ENCODE assay signal across 8 cellular contexts in the genomic region with DNA sequence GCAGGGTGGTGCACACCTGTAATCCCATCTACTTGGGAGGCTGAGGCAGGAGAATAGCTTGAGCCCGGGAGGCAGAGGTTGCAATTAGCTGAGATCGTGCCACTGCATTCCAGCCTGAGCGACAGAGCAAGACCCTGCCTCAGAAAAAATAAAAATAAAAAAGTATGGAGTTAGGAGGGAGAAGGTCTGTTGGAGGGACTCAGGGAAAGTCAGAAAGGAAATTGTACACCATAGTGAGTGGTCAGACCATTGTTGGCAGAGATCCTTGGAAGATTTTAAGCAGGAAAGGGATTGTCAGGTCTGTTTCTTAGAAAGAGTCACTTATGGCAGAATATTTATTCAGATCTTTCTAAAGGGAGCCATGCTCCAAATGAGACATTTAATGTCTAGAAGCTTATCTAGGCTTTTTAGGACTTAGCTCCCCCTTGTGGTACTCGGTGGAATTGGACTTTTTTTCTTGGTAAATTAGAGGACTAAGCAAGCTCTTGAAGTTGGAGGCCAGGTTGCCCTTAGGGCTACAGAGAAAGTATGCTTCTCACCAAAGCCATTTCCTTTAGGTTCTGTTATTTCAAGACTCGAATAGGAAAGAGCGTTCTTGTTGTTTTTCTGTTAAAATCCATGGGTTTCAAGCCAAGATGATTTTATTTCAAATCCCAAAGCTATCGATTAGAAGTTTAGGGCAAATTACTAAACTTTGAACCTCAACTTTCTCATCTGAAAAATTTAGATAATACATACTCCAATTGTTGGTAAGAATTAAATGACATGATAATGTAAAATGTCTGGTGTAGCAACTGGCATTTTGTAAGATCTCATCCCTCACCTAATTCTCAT. TPM values are rescaled to one million over a fixed set of nuclear protein-coding genes. Genes with fewer than 3 reads are reported as not detected.
DNase-seq lines count a peak whose midpoint lies in the region; ATAC-seq, FAIRE-seq and TF ChIP-seq lines count a peak whose summit lies in the region.

No MANE protein-coding gene starts in this region.

- ATAC-seq in CD4-positive, CD25-positive, alpha-beta regulatory T cell (ENCODE audit: low read depth in 2 of 2): peak; percentile 81 to 92
- ATAC-seq in HG03442 (IDR thresholded peaks at IDR 0.05; ENCODE audit: unreplicated experiment): peak; percentile 86
- peak; percentile 72 for ATAC-seq in lung (ENCODE audit: insufficient read depth, low FRiP score)
- peak; percentile 78 for ATAC-seq in stimulated activated naive CD8-positive, alpha-beta T cell treated with anti-CD3 and anti-CD28 coated beads, Interleukin-15, amount 100 ng/mL, for 72 hours

- peak; percentile 91 for FAIRE-seq in GM19239 (lab: Jason Lieb, UNC)

- peaks cover 52% of the 10 kb centered on the region for H3K36me3 ChIP-seq in CD4-positive, CD25-positive, alpha-beta regulatory T cell (ENCODE audit: control insufficient read depth, insufficient read depth, low read length)
- H3K36me3 ChIP-seq in lung (ENCODE audit: control insufficient read depth in 2 of 2, insufficient read depth in 2 of 2, low read length in 2 of 2): peaks cover 12 to 16% of the 10 kb centered on the region in 2 donors

- H3K36me3 Mint-ChIP-seq in CD4-positive, CD25-positive, alpha-beta regulatory T cell: peaks cover 42% of the 10 kb centered on the region

- no peak overlapping the region for H3K27ac ChIP-seq in CD4-positive, CD25-positive, alpha-beta regulatory T cell (ENCODE audit: insufficient read depth, low read length, poor library complexity, severe bottlenecking)
- H3K27ac ChIP-seq in dorsolateral prefrontal cortex: peak overlapping the region in 4 of 59 donors; percentile 9 to 39 (median 24)
- H3K27ac ChIP-seq in lung (ENCODE audit: low read depth in 1 of 2, low read length in 1 of 2): no peak overlapping the region

- H3K27me3 ChIP-seq in CD4-positive, CD25-positive, alpha-beta regulatory T cell (ENCODE audit: control insufficient read depth, insufficient read depth, low read length): no peaks in the 10 kb centered on the region
- H3K27me3 ChIP-seq in dorsolateral prefrontal cortex: no peaks in the 10 kb centered on the region
- no peaks in the 10 kb centered on the region for H3K27me3 ChIP-seq in lung (ENCODE audit: control insufficient read depth, insufficient read depth)

- WGBS in lung, 2 donors: 49 to 55% methylated on average over 7 of the region's 7 CpGs

- H3K27ac Mint-ChIP-seq in CD4-positive, CD25-positive, alpha-beta regulatory T cell: peak overlapping the region in 2 of 3 donors; percentile 47 to 88
- H3K27ac Mint-ChIP-seq in stimulated activated naive CD8-positive, alpha-beta T cell treated with anti-CD3 and anti-CD28 coated beads, Interleukin-15, amount 100 ng/mL, for 72 hours: no peak overlapping the region

- H3K4me1 Mint-ChIP-seq in CD4-positive, CD25-positive, alpha-beta regulatory T cell: peaks cover 3 to 14% (median 8%) of the 10 kb centered on the region in 4 donors
- peaks cover 22% of the 10 kb centered on the region for H3K4me1 Mint-ChIP-seq in stimulated activated naive CD8-positive, alpha-beta T cell treated with anti-CD3 and anti-CD28 coated beads, Interleukin-15, amount 100 ng/mL, for 72 hours

- H3K9me3 Mint-ChIP-seq in CD4-positive, CD25-positive, alpha-beta regulatory T cell: no peaks in the 10 kb centered on the region
- H3K9me3 Mint-ChIP-seq in stimulated activated naive CD8-positive, alpha-beta T cell treated with anti-CD3 and anti-CD28 coated beads, Interleukin-15, amount 100 ng/mL, for 72 hours: no peaks in the 10 kb centered on the region

- peak overlapping the region in 1 of 4 donors; percentile 0 for H3K4me3 Mint-ChIP-seq in CD4-positive, CD25-positive, alpha-beta regulatory T cell
- no peak overlapping the region for H3K4me3 Mint-ChIP-seq in stimulated activated naive CD8-positive, alpha-beta T cell treated with anti-CD3 and anti-CD28 coated beads, Interleukin-15, amount 100 ng/mL, for 72 hours

- H3K4me3 ChIP-seq in CD4-positive, CD25-positive, alpha-beta regulatory T cell (ENCODE audit: low read depth, low read length): no peak overlapping the region
- H3K4me3 ChIP-seq in dorsolateral prefrontal cortex (peak overlapping the region in 1 of 59 donors; percentile 2), lung (no peak overlapping the region)

- no peaks in the 10 kb centered on the region for H3K4me1 ChIP-seq in CD4-positive, CD25-positive, alpha-beta regulatory T cell (ENCODE audit: control insufficient read depth, insufficient read depth, low read length, poor library complexity, severe bottlenecking)
- H3K4me1 ChIP-seq in lung (ENCODE audit: control insufficient read depth in 2 of 2, insufficient read depth in 2 of 2, low read length in 2 of 2): no peaks in the 10 kb centered on the region

- TF ChIP-seq CTCF in dorsolateral prefrontal cortex (IDR thresholded peaks at IDR 0.05 in 54 of 56, conservative IDR thresholded peaks at IDR 0.05 in 2 of 56; ENCODE audit: low read depth in 1 of 56, partially characterized antibody in 56 of 56): peak; percentile 77 to 98 (median 90)
- TF ChIP-seq CTCF in lung (IDR thresholded peaks at IDR 0.05; ENCODE audit: control extremely low read depth, extremely low read depth): peak; percentile 82

- H3K27me3 Mint-ChIP-seq in CD4-positive, CD25-positive, alpha-beta regulatory T cell: no peaks in the 10 kb centered on the region
- no peaks in the 10 kb centered on the region for H3K27me3 Mint-ChIP-seq in stimulated activated naive CD8-positive, alpha-beta T cell treated with anti-CD3 and anti-CD28 coated beads, Interleukin-15, amount 100 ng/mL, for 72 hours

- intact Hi-C loops in dorsolateral prefrontal cortex (cut with DNase I): loop anchor here (1.0 to 5.0 kb wide), 2 partner anchors 167 to 169 kb away; no protein-coding TSS in a partner anchor

- peak; percentile 64 to 93 (median 82) for DNase-seq in CD4-positive, CD25-positive, alpha-beta regulatory T cell
- no peak for DNase-seq in GM19239 (ENCODE audit: insufficient read length, low spot score)
- peak; percentile 61 for DNase-seq in NCI-H446 treated with DMSO at 0.1 percent for 48 hours (lab: John Stamatoyannopoulos, UW)
- peak; percentile 66 for DNase-seq in activated CD4-positive, CD25-positive, alpha-beta regulatory T cell treated with anti-CD3 and anti-CD28 coated beads, Interleukin-2, amount 50 U/mL, for 16 hours (ENCODE audit: low read depth, low spot score)
- peak in 3 of 10 donors; percentile 31 to 63 (median 59) for DNase-seq in dorsolateral prefrontal cortex
- peak; percentile 79 for DNase-seq in lung (ENCODE audit: low spot score)
- DNase-seq in stimulated activated naive CD8-positive, alpha-beta T cell treated with anti-CD3 and anti-CD28 coated beads, Interleukin-15, amount 100 ng/mL, for 72 hours: peak; percentile 55 to 71

- H3K9me3 ChIP-seq in CD4-positive, CD25-positive, alpha-beta regulatory T cell (ENCODE audit: control insufficient read depth in 2 of 2, low read length in 2 of 2): no peaks in the 10 kb centered on the region
- H3K9me3 ChIP-seq in lung (ENCODE audit: control insufficient read depth in 2 of 2, insufficient read depth in 1 of 2, low read length in 1 of 2): no peaks in the 10 kb centered on the region

RNA-seq across cellular contexts. Expression of a gene that starts 16.5 kb away (rescaled TPM):
- total RNA-seq in CD4-positive, CD25-positive, alpha-beta regulatory T cell: 87.1 TPM
- polyA plus RNA-seq in CD4-positive, CD25-positive, alpha-beta regulatory T cell: 10 to 100 TPM; 48.5 to 60.3 (median 54.4) TPM
- total RNA-seq in dorsolateral prefrontal cortex (100 to 1,000 TPM in 19 of 120 experiments, 10 to 100 TPM in 101; 61.1 to 140 (median 85.8) TPM), lung (10 to 100 TPM; 54.3 to 69.3 TPM)
- polyA plus RNA-seq in lung: 10 to 100 TPM; 20.7 to 28.9 TPM

RNA-seq across cellular contexts. Expression of a gene that starts 44.7 kb away (rescaled TPM):
- total RNA-seq in CD4-positive, CD25-positive, alpha-beta regulatory T cell: 5.9 TPM
- polyA plus RNA-seq in CD4-positive, CD25-positive, alpha-beta regulatory T cell: 1 to 10 TPM; 2.8 to 4.6 (median 3.9) TPM
- total RNA-seq in dorsolateral prefrontal cortex: 10 to 100 TPM in 29 of 120 experiments, 1 to 10 TPM in 91; 5.4 to 15.0 (median 8.7) TPM
- total RNA-seq in lung: 10 to 100 TPM in 1 of 2 donors, 1 to 10 TPM in 1; 6.4 to 13.7 TPM
- 1 to 10 TPM; 1.8 to 3.7 TPM for polyA plus RNA-seq in lung

Comparison
In these comparisons a context has a peak if more than half of its experiments do, and no peak if none do; other contexts are left out.
1. H3K27ac Mint-ChIP-seq: peak in CD4-positive, CD25-positive, alpha-beta regulatory T cell (2 of 3); none in stimulated activated naive CD8-positive, alpha-beta T cell treated with anti-CD3 and anti-CD28 coated beads, Interleukin-15, amount 100 ng/mL, for 72 hours (0 of 2).
2. Peak in every context shown above with its lines, with median percentiles within 50 percentile points of each other: ATAC-seq.